In genomic region chr22:35837328-35837727, GRCh38 we compare ENCODE assay signal across 12 cellular contexts.
DNase-seq lines count a peak whose midpoint lies in the region; ATAC-seq and TF ChIP-seq lines count a peak whose summit lies in the region.
"Had no signal": no experiment of that assay in that cellular context is flagged by ENCODE, and none has a peak within 500 bp of the region (broad histone marks: within the 10 kb centered on the region; RNA-seq: fewer than 3 reads in every experiment).

No MANE protein-coding gene starts in this region.

- 73 to 79% methylated on average over 4 of the region's 4 CpGs for WGBS in transverse colon (ENCODE audit: low coverage in 1 of 2), 2 donors

- no peak for ATAC-seq in HG03196 (IDR thresholded peaks at IDR 0.05; ENCODE audit: unreplicated experiment)
- ATAC-seq: upper lobe of right lung had no signal

- TF ChIP-seq POLR2A in transverse colon (IDR thresholded peaks at IDR 0.05) = no peak

- peak overlapping the region; percentile 58 for H3K4me3 ChIP-seq in astrocyte of the cerebellum (ENCODE audit: low read depth, low read length)
- no peak overlapping the region for H3K4me3 ChIP-seq in transverse colon
- H3K4me3 ChIP-seq: upper lobe of right lung had no signal

- TF ChIP-seq EP300 in transverse colon (IDR thresholded peaks at IDR 0.05; ENCODE audit: low read depth) = no peak

- no peak for TF ChIP-seq CTCF in astrocyte of the cerebellum (IDR thresholded peaks at IDR 0.05; ENCODE audit: low read depth, low read length, missing control alignments)
- TF ChIP-seq CTCF in glutamatergic neuron (IDR thresholded peaks at IDR 0.05; ENCODE audit: partially characterized antibody, unreplicated experiment) = no peak
- no peak for TF ChIP-seq CTCF in transverse colon (IDR thresholded peaks at IDR 0.05)

- H3K9me3 Mint-ChIP-seq in glutamatergic neuron (ENCODE audit: unreplicated experiment) = peaks cover 12% of the 10 kb centered on the region

- H3K36me3 Mint-ChIP-seq in glutamatergic neuron (ENCODE audit: unreplicated experiment) = no peaks in the 10 kb centered on the region

- intact Hi-C loops in transverse colon (cut with DNase I; ENCODE audit: low total_unique reads) = loop anchor here (10.0 kb wide), 2 partner anchors 77 to 203 kb away; no protein-coding TSS in a partner anchor

- peaks cover 12% of the 10 kb centered on the region for H3K4me1 Mint-ChIP-seq in glutamatergic neuron (ENCODE audit: low read depth, unreplicated experiment)

- H3K27me3 ChIP-seq in transverse colon = no peaks in the 10 kb centered on the region
- H3K27me3 ChIP-seq: upper lobe of right lung had no signal

- peak; percentile 13 for DNase-seq in NCI-H748 (lab: John Stamatoyannopoulos, UW; ENCODE audit: unreplicated experiment)
- DNase-seq in NCI-H748 treated with DMSO at 0.1 percent for 48 hours (lab: John Stamatoyannopoulos, UW) = no peak
- no peak for DNase-seq in astrocyte of the cerebellum (ENCODE audit: low read depth)
- DNase-seq in glutamatergic neuron = peak; percentile 38
- no peak for DNase-seq in transverse colon
- DNase-seq in GM03348 (ENCODE audit: low spot score) = no peak
- DNase-seq in activated CD4-positive, CD25-positive, alpha-beta regulatory T cell treated with anti-CD3 and anti-CD28 coated beads, Interleukin-2, amount 50 U/mL, for 72 hours = no peak
- DNase-seq: activated CD4-positive, alpha-beta T cell treated with anti-CD3 and anti-CD28 coated beads, Interleukin-2, amount 50 U/mL, for 1 hour; activated naive CD4-positive, alpha-beta T cell treated with Interleukin-2 at 50 U/mL for 16 hours; effector CD4-positive, alpha-beta T cell; upper lobe of right lung had no signal

- in situ Hi-C loops in astrocyte of the cerebellum (cut with HindIII; ENCODE audit: low sequenced_read_pairs) = loop anchor here (5.0 kb wide), 2 partner anchors 45 to 105 kb away; no protein-coding TSS in a partner anchor
- in situ Hi-C loops in transverse colon (cut with MboI; ENCODE audit: low pct_ligation_motif_present in 1 of 4, low pct_unique_long_range_greater_than_20kb in 1 of 4, low sequenced_read_pairs in 3 of 4) = no loop called here

- peak overlapping the region; percentile 99 for H3K4me3 Mint-ChIP-seq in glutamatergic neuron (ENCODE audit: unreplicated experiment)

- peaks cover 14 to 77% (median 59%) of the 10 kb centered on the region in 4 donors for H3K4me1 ChIP-seq in transverse colon

- H3K27me3 Mint-ChIP-seq in glutamatergic neuron (ENCODE audit: unreplicated experiment) = peaks cover 13% of the 10 kb centered on the region

- H3K27ac ChIP-seq in transverse colon = peak overlapping the region; percentile 85 to 88 (median 86)
- H3K27ac ChIP-seq: upper lobe of right lung had no signal

- no peaks in the 10 kb centered on the region for H3K36me3 ChIP-seq in transverse colon
- H3K36me3 ChIP-seq: upper lobe of right lung had no signal

- peak overlapping the region; percentile 99 for H3K27ac Mint-ChIP-seq in glutamatergic neuron (ENCODE audit: unreplicated experiment)

- no peaks in the 10 kb centered on the region for H3K9me3 ChIP-seq in transverse colon
- H3K9me3 ChIP-seq: upper lobe of right lung had no signal

Comparison
In these comparisons a context has a peak if more than half of its experiments do, and no peak if none do; other contexts are left out.
1. DNase-seq: peak in NCI-H748 (single experiment) and glutamatergic neuron (single experiment); none in NCI-H748 treated with DMSO at 0.1 percent for 48 hours (single experiment), astrocyte of the cerebellum (single experiment), transverse colon (single experiment), GM03348 (single experiment) and activated CD4-positive, CD25-positive, alpha-beta regulatory T cell treated with anti-CD3 and anti-CD28 coated beads, Interleukin-2, amount 50 U/mL, for 72 hours (single experiment).